Comparison of ENCODE assay signal across 28 cellular contexts in the genomic region with DNA sequence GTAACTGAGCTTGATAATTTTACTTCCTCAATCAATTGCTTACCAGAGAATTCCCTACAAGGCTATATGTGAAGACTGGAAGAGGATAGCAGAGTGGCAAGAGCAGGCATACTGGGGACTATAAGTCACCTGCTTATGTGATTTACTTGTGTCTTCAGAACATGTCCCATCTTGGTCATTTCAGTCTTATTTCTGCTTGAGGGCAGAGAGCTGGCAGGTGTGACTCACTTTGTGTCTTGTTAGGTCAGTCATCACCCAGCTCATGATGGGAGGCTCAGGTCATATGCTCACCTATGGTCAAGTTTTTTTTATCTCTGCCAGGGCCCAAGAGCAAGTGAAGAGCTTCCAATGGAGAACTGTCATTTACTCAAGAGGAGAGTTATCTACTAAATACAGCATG. TPM values are rescaled to one million over a fixed set of nuclear protein-coding genes. Genes with fewer than 3 reads are reported as not detected.
DNase-seq lines count a peak whose midpoint lies in the region; ATAC-seq, FAIRE-seq and TF ChIP-seq lines count a peak whose summit lies in the region.
"Had no signal": no experiment of that assay in that cellular context is flagged by ENCODE, and none has a peak within 500 bp of the region (broad histone marks: within the 10 kb centered on the region; RNA-seq: fewer than 3 reads in every experiment).

No MANE protein-coding gene starts in this region.

- H3K4me3 ChIP-seq in HCT116 (replicated peaks in 1 of 2; ENCODE audit: low read depth in 1 of 2, low read length in 2 of 2) (no peak overlapping the region), bronchial epithelial cell (ENCODE audit: low read depth, low read length) (no peak overlapping the region)
- H3K4me3 ChIP-seq: BLaER1 treated with 17β-estradiol and CSF1 and Interleukin-3, amounts not matched to agents 10 nM and 100 nM; SJSA1 had no signal

- H3K9ac ChIP-seq in HCT116 (ENCODE audit: low read length) = no peak overlapping the region
- H3K9ac ChIP-seq: BLaER1 treated with 17β-estradiol and CSF1 and Interleukin-3, amounts not matched to agents 10 nM and 100 nM had no signal

- DNase-seq in activated CD4-positive, alpha-beta memory T cell treated with anti-CD3 and anti-CD28 coated beads for 36 hours = peak; percentile 30
- no peak for DNase-seq in activated CD4-positive, alpha-beta memory T cell treated with anti-CD3 and anti-CD28 coated beads, Interleukin-2, amount 10 ng/mL, durations not matched to agents 7 days and 5 days
- DNase-seq in HCT116 (ENCODE audit: low read depth, low spot score) = no peak
- peak; percentile 82 for DNase-seq in bronchial epithelial cell (ENCODE audit: low read depth)
- peak; percentile 38 for DNase-seq in renal cortical epithelial cell (ENCODE audit: low read depth)
- DNase-seq: 8988T; Caco-2; CD4-positive, alpha-beta memory T cell; DMS 273 treated with DMSO at 0.1 percent for 48 hours; GDM1; Karpas-422; NCI-H1694; NCI-H2081; NCI-H2171; NCI-H345; NCI-H524; NCI-H82 had no signal

- TF ChIP-seq CTCF in HCT116 (IDR thresholded peaks at IDR 0.05 in 2 of 3, conservative IDR thresholded peaks at IDR 0.05 in 1 of 3; ENCODE audit: borderline replicate concordance in 1 of 3, insufficient read depth in 1 of 3, low read depth in 2 of 3, low read length in 2 of 3) = no peak
- TF ChIP-seq CTCF in bronchial epithelial cell (IDR thresholded peaks at IDR 0.05; ENCODE audit: insufficient read depth, low read length, severe bottlenecking) = no peak

- H3K4me1 ChIP-seq in HCT116 (ENCODE audit: control insufficient read depth in 1 of 2, insufficient read depth in 2 of 2, low read length in 2 of 2) = peaks cover 33 to 43% of the 10 kb centered on the region in 2 experiments
- H3K4me1 ChIP-seq: SJSA1 had no signal

- H3K36me3 Mint-ChIP-seq in activated CD4-positive, alpha-beta memory T cell treated with anti-CD3 and anti-CD28 coated beads for 36 hours = peaks cover 7% of the 10 kb centered on the region
- H3K36me3 Mint-ChIP-seq in activated CD4-positive, alpha-beta memory T cell treated with anti-CD3 and anti-CD28 coated beads, Interleukin-2, amount 10 ng/mL, durations not matched to agents 7 days and 5 days (ENCODE audit: low read depth) = peaks cover 11% of the 10 kb centered on the region

- BruUV-seq in HCT116 (replicated peaks; lab: Mats Ljungman, UMichigan) = no TSS peak

- H3K79me2 ChIP-seq in HCT116 (ENCODE audit: insufficient read depth, low read length) = peaks cover 20% of the 10 kb centered on the region

- RAD21 ChIA-PET in HCT116 (lab: Charles Lee; ENCODE audit: low non-redundant PET in 1 of 2, low total read pairs in 2 of 2, uncharacterized antibody in 2 of 2, unreplicated experiment in 2 of 2) = no interaction called here

- H3K9me3 ChIP-seq in HCT116 (ENCODE audit: control insufficient read depth in 1 of 2, insufficient read depth in 1 of 2, low read depth in 1 of 2, low read length in 2 of 2) = no peaks in the 10 kb centered on the region
- H3K9me3 ChIP-seq: BLaER1 treated with 17β-estradiol and CSF1 and Interleukin-3, amounts not matched to agents 10 nM and 100 nM; Caco-2; SJSA1 had no signal

- H3K27ac ChIP-seq in HCT116 (ENCODE audit: low read depth, low read length) = no peak overlapping the region
- H3K27ac ChIP-seq: BLaER1 treated with 17β-estradiol and CSF1 and Interleukin-3, amounts not matched to agents 10 nM and 100 nM; SJSA1 had no signal

- no peaks in the 10 kb centered on the region for H4K20me1 ChIP-seq in HCT116 (ENCODE audit: insufficient read depth)

- H2AFZ ChIP-seq in HCT116 (ENCODE audit: low read depth, low read length, poor library complexity, severe bottlenecking) = no peak overlapping the region

- intact Hi-C loops in activated CD4-positive, alpha-beta memory T cell treated with anti-CD3 and anti-CD28 coated beads for 36 hours (cut with micrococcal nuclease) = no loop called here
- intact Hi-C loops in HCT116 (cut with micrococcal nuclease) = no loop called here

- TF ChIP-seq RAD21 in HCT116 (IDR thresholded peaks at IDR 0.05; ENCODE audit: low read depth) = no peak

- CTCF ChIA-PET in activated CD4-positive, alpha-beta memory T cell treated with anti-CD3 and anti-CD28 coated beads for 36 hours (lab: Charles Lee) = interaction anchor here (0.8 to 8.2 kb wide), 6 partner anchors 9 to 632 kb away, joined by 3 to 220 read pairs (median 5); a partner anchor contains a TSS
- CTCF ChIA-PET in activated CD4-positive, alpha-beta memory T cell treated with anti-CD3 and anti-CD28 coated beads, Interleukin-2, amount 10 ng/mL, durations not matched to agents 7 days and 5 days (lab: Charles Lee) = interaction anchor here (0.6 to 9.3 kb wide), 6 partner anchors 9 to 1149 kb away, joined by 3 to 167 read pairs (median 4); a partner anchor contains a TSS
- CTCF ChIA-PET in HCT116 (lab: Charles Lee) = interaction anchor here (1.0 to 1.5 kb wide), 3 partner anchors 11 to 20 kb away, joined by 3 read pairs; no protein-coding TSS in a partner anchor

- no peak for FAIRE-seq in bronchial epithelial cell (lab: Jason Lieb, UNC)
- FAIRE-seq: GM19239, RCC 7860 had no signal

- no peak for ATAC-seq in HCT116
- ATAC-seq in GM21717 (IDR thresholded peaks at IDR 0.05; ENCODE audit: unreplicated experiment) = no peak
- ATAC-seq in GM18498 (IDR thresholded peaks at IDR 0.05; ENCODE audit: unreplicated experiment) = no peak
- ATAC-seq in HG02571 (IDR thresholded peaks at IDR 0.05; ENCODE audit: unreplicated experiment) = no peak

- H3K4me1 Mint-ChIP-seq in activated CD4-positive, alpha-beta memory T cell treated with anti-CD3 and anti-CD28 coated beads for 36 hours (ENCODE audit: low read depth) = peaks cover 34% of the 10 kb centered on the region
- peaks cover 24% of the 10 kb centered on the region for H3K4me1 Mint-ChIP-seq in activated CD4-positive, alpha-beta memory T cell treated with anti-CD3 and anti-CD28 coated beads, Interleukin-2, amount 10 ng/mL, durations not matched to agents 7 days and 5 days

- TF ChIP-seq POLR2A in HCT116 (IDR thresholded peaks at IDR 0.05; ENCODE audit: borderline replicate concordance, extremely low read depth, insufficient read depth, insufficient read length) = no peak

- no peaks in the 10 kb centered on the region for H3K9me3 Mint-ChIP-seq in activated CD4-positive, alpha-beta memory T cell treated with anti-CD3 and anti-CD28 coated beads for 36 hours
- no peaks in the 10 kb centered on the region for H3K9me3 Mint-ChIP-seq in activated CD4-positive, alpha-beta memory T cell treated with anti-CD3 and anti-CD28 coated beads, Interleukin-2, amount 10 ng/mL, durations not matched to agents 7 days and 5 days
- H3K9me3 Mint-ChIP-seq: CD4-positive, alpha-beta memory T cell; IgD-negative memory B cell had no signal

- H3K27me3 ChIP-seq in HCT116 (ENCODE audit: insufficient read depth, low read length) = no peaks in the 10 kb centered on the region; the same call in 1 of the 2 replicates
- no peaks in the 10 kb centered on the region for H3K27me3 ChIP-seq in bronchial epithelial cell (ENCODE audit: control insufficient read depth, insufficient read depth, low read length)
- H3K27me3 ChIP-seq: BLaER1 treated with 17β-estradiol and CSF1 and Interleukin-3, amounts not matched to agents 10 nM and 100 nM; SJSA1 had no signal

- no peak overlapping the region for H3K4me3 Mint-ChIP-seq in activated CD4-positive, alpha-beta memory T cell treated with anti-CD3 and anti-CD28 coated beads for 36 hours
- no peak overlapping the region for H3K4me3 Mint-ChIP-seq in activated CD4-positive, alpha-beta memory T cell treated with anti-CD3 and anti-CD28 coated beads, Interleukin-2, amount 10 ng/mL, durations not matched to agents 7 days and 5 days
- H3K4me3 Mint-ChIP-seq: CD4-positive, alpha-beta memory T cell; IgD-negative memory B cell had no signal

- peak overlapping the region; percentile 6 for H3K27ac Mint-ChIP-seq in activated CD4-positive, alpha-beta memory T cell treated with anti-CD3 and anti-CD28 coated beads for 36 hours
- no peak overlapping the region for H3K27ac Mint-ChIP-seq in activated CD4-positive, alpha-beta memory T cell treated with anti-CD3 and anti-CD28 coated beads, Interleukin-2, amount 10 ng/mL, durations not matched to agents 7 days and 5 days
- H3K27ac Mint-ChIP-seq: IgD-negative memory B cell had no signal

- POLR2A ChIA-PET in activated CD4-positive, alpha-beta memory T cell treated with anti-CD3 and anti-CD28 coated beads for 36 hours (lab: Charles Lee) = interaction anchor here (1.2 to 2.9 kb wide), 2 partner anchors 11 to 18 kb away, joined by 4 to 8 read pairs; no protein-coding TSS in a partner anchor
- POLR2A ChIA-PET in activated CD4-positive, alpha-beta memory T cell treated with anti-CD3 and anti-CD28 coated beads, Interleukin-2, amount 10 ng/mL, durations not matched to agents 7 days and 5 days (lab: Charles Lee) = interaction anchor here (1.0 to 11.4 kb wide), 3 partner anchors 12 to 718 kb away, joined by 3 to 253 read pairs (median 5); a partner anchor contains a TSS
- POLR2A ChIA-PET in HCT116 (lab: Charles Lee) = interaction anchor here (1.2 to 2.1 kb wide), 4 partner anchors 12 to 77 kb away, joined by 4 to 5 read pairs (median 4); a partner anchor contains a TSS

- H3K9me2 ChIP-seq in HCT116 (ENCODE audit: insufficient read depth) = no peaks in the 10 kb centered on the region

- H3K27me3 Mint-ChIP-seq in activated CD4-positive, alpha-beta memory T cell treated with anti-CD3 and anti-CD28 coated beads for 36 hours = no peaks in the 10 kb centered on the region
- H3K27me3 Mint-ChIP-seq in activated CD4-positive, alpha-beta memory T cell treated with anti-CD3 and anti-CD28 coated beads, Interleukin-2, amount 10 ng/mL, durations not matched to agents 7 days and 5 days = no peaks in the 10 kb centered on the region
- H3K27me3 Mint-ChIP-seq: CD4-positive, alpha-beta memory T cell; IgD-negative memory B cell had no signal

- peak overlapping the region; percentile 26; the same call in 1 of the 2 replicates for H3K4me2 ChIP-seq in HCT116 (ENCODE audit: low read length)
- H3K4me2 ChIP-seq: BLaER1 treated with 17β-estradiol and CSF1 and Interleukin-3, amounts not matched to agents 10 nM and 100 nM had no signal

- no peaks in the 10 kb centered on the region for H3K36me3 ChIP-seq in HCT116 (ENCODE audit: control insufficient read depth in 1 of 2, insufficient read depth in 2 of 2, low read length in 2 of 2)
- H3K36me3 ChIP-seq in bronchial epithelial cell (ENCODE audit: control insufficient read depth, insufficient read depth, low read length) = no peaks in the 10 kb centered on the region
- H3K36me3 ChIP-seq: SJSA1 had no signal

RNA-seq across cellular contexts. Expression of a gene that starts 6.2 kb away (rescaled TPM):
- 10 to 100 TPM; 31.1 to 32.2 TPM for total RNA-seq in activated CD4-positive, alpha-beta memory T cell treated with anti-CD3 and anti-CD28 coated beads for 36 hours
- total RNA-seq in activated CD4-positive, alpha-beta memory T cell treated with anti-CD3 and anti-CD28 coated beads, Interleukin-2, amount 10 ng/mL, durations not matched to agents 7 days and 5 days = 10 to 100 TPM; 33.0 to 34.7 TPM
- total RNA-seq in HCT116 (2021; ENCODE audit: unreplicated experiment) (31.0 TPM), bronchial epithelial cell (13.4 and 17.5 TPM in 2 replicates), renal cortical epithelial cell (11.8 and 34.4 TPM in 2 replicates)
- 18.1 and 28.2 TPM in 2 replicates for polyA plus RNA-seq in HCT116 (2012)

RNA-seq across cellular contexts. Expression of a gene that starts 16.7 kb away (rescaled TPM):
- 10 to 100 TPM; 25.9 TPM for total RNA-seq in activated CD4-positive, alpha-beta memory T cell treated with anti-CD3 and anti-CD28 coated beads for 36 hours
- 10 to 100 TPM; 20.6 to 22.2 TPM for total RNA-seq in activated CD4-positive, alpha-beta memory T cell treated with anti-CD3 and anti-CD28 coated beads, Interleukin-2, amount 10 ng/mL, durations not matched to agents 7 days and 5 days
- total RNA-seq in HCT116 (2021; ENCODE audit: unreplicated experiment) (33.6 TPM), bronchial epithelial cell (41.1 and 44.8 TPM in 2 replicates), renal cortical epithelial cell (47.9 and 51.4 TPM in 2 replicates)
- 22.9 and 26.9 TPM in 2 replicates for polyA plus RNA-seq in HCT116 (2012)

RNA-seq across cellular contexts. Expression of a gene that starts 23.7 kb away (rescaled TPM):
- not detected for total RNA-seq in activated CD4-positive, alpha-beta memory T cell treated with anti-CD3 and anti-CD28 coated beads for 36 hours
- total RNA-seq in activated CD4-positive, alpha-beta memory T cell treated with anti-CD3 and anti-CD28 coated beads, Interleukin-2, amount 10 ng/mL, durations not matched to agents 7 days and 5 days = not detected
- total RNA-seq in HCT116 (2021; ENCODE audit: unreplicated experiment) (not detected), bronchial epithelial cell (not detected in 2 replicates), renal cortical epithelial cell (not detected in 2 replicates)
- not detected in 2 replicates for polyA plus RNA-seq in HCT116 (2012)
- total RNA-seq: Caco-2; CD4-positive, alpha-beta memory T cell; Daoy; H4; M059J; SJSA1 had no signal
- polyA plus RNA-seq: CD4-positive, alpha-beta memory T cell; IgD-negative memory B cell had no signal

RNA-seq across cellular contexts. Expression of a gene that starts 47.9 kb away (rescaled TPM):
- total RNA-seq in activated CD4-positive, alpha-beta memory T cell treated with anti-CD3 and anti-CD28 coated beads for 36 hours = not detected
- total RNA-seq in activated CD4-positive, alpha-beta memory T cell treated with anti-CD3 and anti-CD28 coated beads, Interleukin-2, amount 10 ng/mL, durations not matched to agents 7 days and 5 days = not detected
- total RNA-seq in HCT116 (2021; ENCODE audit: unreplicated experiment) (not detected), bronchial epithelial cell (not detected in 2 replicates), renal cortical epithelial cell (not detected in 2 replicates)
- polyA plus RNA-seq in HCT116 (2012) = not detected in 2 replicates
- total RNA-seq: Caco-2; CD4-positive, alpha-beta memory T cell; Daoy; H4; M059J; SJSA1 had no signal
- polyA plus RNA-seq: CD4-positive, alpha-beta memory T cell; IgD-negative memory B cell had no signal

Comparison
In these comparisons a context has a peak if more than half of its experiments do, and no peak if none do; other contexts are left out.
1. DNase-seq: peak in activated CD4-positive, alpha-beta memory T cell treated with anti-CD3 and anti-CD28 coated beads for 36 hours (single experiment), bronchial epithelial cell (single experiment) and renal cortical epithelial cell (single experiment); none in activated CD4-positive, alpha-beta memory T cell treated with anti-CD3 and anti-CD28 coated beads, Interleukin-2, amount 10 ng/mL, durations not matched to agents 7 days and 5 days (single experiment) and HCT116 (single experiment).